ENCODE assay signal across 15 cellular contexts in the genomic region with DNA sequence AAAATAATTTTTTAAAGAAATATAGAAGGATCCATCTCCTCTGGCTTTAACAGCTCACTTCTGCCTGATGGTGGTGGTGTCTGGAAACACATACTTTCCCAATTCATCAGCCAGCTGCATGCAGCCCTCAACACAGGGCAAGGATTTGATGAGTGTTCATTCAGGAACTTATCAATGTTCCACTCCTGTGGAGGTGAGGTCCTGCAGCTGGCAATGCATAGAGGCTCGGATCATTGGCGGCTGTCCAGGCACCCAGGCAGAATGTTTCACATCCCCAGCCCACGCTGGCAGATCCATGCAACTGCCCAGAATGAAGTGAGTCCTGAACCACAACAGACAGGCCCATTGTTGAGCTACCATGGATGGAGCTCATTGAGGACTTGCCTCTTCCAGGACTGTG. TPM values are rescaled to one million over a fixed set of nuclear protein-coding genes. Genes with fewer than 3 reads are reported as not detected.
DNase-seq lines count a peak whose midpoint lies in the region; ATAC-seq and TF ChIP-seq lines count a peak whose summit lies in the region.
"Had no signal": no experiment of that assay in that cellular context is flagged by ENCODE, and none has a peak within 500 bp of the region (broad histone marks: within the 10 kb centered on the region; RNA-seq: fewer than 3 reads in every experiment).

No MANE protein-coding gene starts in this region.

- in situ Hi-C loops in brain microvascular endothelial cell (cut with HindIII; ENCODE audit: low pct_ligation_motif_present, low sequenced_read_pairs) = no loop called here

- no peak overlapping the region for H3K4me3 ChIP-seq in brain microvascular endothelial cell (ENCODE audit: low read depth, low read length)
- H3K4me3 ChIP-seq: SJCRH30 had no signal

- peaks cover under 1% of the 10 kb centered on the region for H3K27me3 ChIP-seq in brain microvascular endothelial cell (replicated peaks)

- ATAC-seq in GM21825 (IDR thresholded peaks at IDR 0.05; ENCODE audit: unreplicated experiment) (no peak), GM21360 (IDR thresholded peaks at IDR 0.05; ENCODE audit: unreplicated experiment) (no peak)

- H3K36me3 ChIP-seq in brain microvascular endothelial cell (replicated peaks) = no peaks in the 10 kb centered on the region
- H3K36me3 ChIP-seq: SJCRH30 had no signal

- DNase-seq in AG20443 (ENCODE audit: low spot score) (peak; percentile 61), LHCN-M2 (ENCODE audit: low read depth) (peak; percentile 44), brain microvascular endothelial cell (peak; percentile 14), islet precursor cell (peak; percentile 40), NCI-H2029 treated with DMSO at 0.1 percent for 48 hours (lab: John Stamatoyannopoulos, UW) (no peak), nucleus accumbens (lab: John Stamatoyannopoulos, UW) (no peak)
- DNase-seq: activated CD4-positive, alpha-beta T cell treated with anti-CD3 and anti-CD28 coated beads, Interleukin-2, amount 50 U/mL, for 48 hours; amygdala; immature natural killer cell; MM.1S; SJCRH30; substantia nigra had no signal

- no peak overlapping the region for H3K27ac ChIP-seq in brain microvascular endothelial cell
- H3K27ac ChIP-seq: SJCRH30 had no signal

- peak; percentile 27 for TF ChIP-seq CTCF in brain microvascular endothelial cell (IDR thresholded peaks at IDR 0.05; ENCODE audit: low read depth, low read length, missing control alignments)

RNA-seq across cellular contexts. Expression of a gene that starts 55.2 kb away (rescaled TPM):
- total RNA-seq in LHCN-M2 (2014; rRNA removed) = 27.4 and 28.6 TPM in 2 replicates
- polyA plus RNA-seq in LHCN-M2 (2012) = 29.1 TPM
- total RNA-seq: activated T-helper 1 cell treated with anti-CD3 and anti-CD28 coated beads, Interleukin-12 subunit alpha, Interleukin-12 subunit beta, Interleukin-2, Interleukin-4 antibody, amounts not matched to agents 30 ng/mL and 10 ng/mL and 1 ng/mL, durations not matched to agents 14 hours and 24 hours and 36 hours had no signal
- polyA plus RNA-seq: immature natural killer cell had no signal

Comparison
In these comparisons a context has a peak if more than half of its experiments do, and no peak if none do; other contexts are left out.
1. DNase-seq: peak in AG20443 (single experiment), LHCN-M2 (single experiment), brain microvascular endothelial cell (single experiment) and islet precursor cell (single experiment); none in NCI-H2029 treated with DMSO at 0.1 percent for 48 hours (single experiment) and nucleus accumbens (0 of 56).